ENCODE assay signal across 9 cellular contexts in the genomic region with DNA sequence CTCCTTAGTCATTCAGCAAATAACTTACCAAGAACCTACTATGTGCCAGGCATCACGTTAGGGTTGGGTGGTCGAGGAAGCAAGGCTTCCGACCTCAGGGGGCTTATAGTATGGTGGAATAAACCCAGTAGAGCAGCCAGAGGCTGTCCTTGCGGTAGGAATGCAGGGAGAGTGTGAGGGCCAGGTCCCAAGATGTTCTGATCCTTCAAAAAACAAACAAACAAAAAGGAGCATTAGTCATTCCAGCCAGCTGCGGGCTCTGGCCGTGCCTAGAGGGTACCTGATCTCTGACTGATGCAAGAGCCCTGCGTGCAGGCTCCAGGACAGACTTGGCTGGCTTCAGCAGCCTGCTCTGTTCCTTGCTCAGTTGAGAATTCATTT. TPM values are rescaled to one million over a fixed set of nuclear protein-coding genes. Genes with fewer than 3 reads are reported as not detected.
DNase-seq lines count a peak whose midpoint lies in the region; ATAC-seq and TF ChIP-seq lines count a peak whose summit lies in the region.
"Had no signal": no experiment of that assay in that cellular context is flagged by ENCODE, and none has a peak within 500 bp of the region (broad histone marks: within the 10 kb centered on the region; RNA-seq: fewer than 3 reads in every experiment).

No MANE protein-coding gene starts in this region.

- H3K9me3 Mint-ChIP-seq in CD4-positive, alpha-beta memory T cell, result peaks cover 0 to 3% (median 0%) of the 10 kb centered on the region in 8 donors
- H3K9me3 Mint-ChIP-seq in nephron, result no peaks in the 10 kb centered on the region

- POLR2A ChIA-PET in CD4-positive, alpha-beta memory T cell (lab: Charles Lee; ENCODE audit: partially characterized antibody), result interaction anchor here (0.5 to 1.7 kb wide), 2 partner anchors 18 to 571 kb away, joined by 3 to 8 read pairs; a partner anchor contains a TSS

- ATAC-seq in GM19452 (IDR thresholded peaks at IDR 0.05; ENCODE audit: unreplicated experiment), result no peak
- no peak for ATAC-seq in HG03521 (IDR thresholded peaks at IDR 0.05; ENCODE audit: unreplicated experiment)
- no peak for ATAC-seq in HG02623 (IDR thresholded peaks at IDR 0.05; ENCODE audit: unreplicated experiment)

- peaks cover 24 to 62% of the 10 kb centered on the region in 2 donors for H3K36me3 Mint-ChIP-seq in CD4-positive, alpha-beta memory T cell
- H3K36me3 Mint-ChIP-seq in nephron (ENCODE audit: low read depth), result peaks cover 36% of the 10 kb centered on the region

- peak overlapping the region; percentile 25 for H3K4me2 ChIP-seq in mammary epithelial cell (ENCODE audit: insufficient read depth, low read depth, low read length)

- BruUV-seq in mammary epithelial cell (replicated peaks; lab: Mats Ljungman, UMichigan), result no TSS peak

- no peaks in the 10 kb centered on the region for H4K20me1 ChIP-seq in mammary epithelial cell (ENCODE audit: insufficient read depth, low read length)

- peaks cover 9% of the 10 kb centered on the region for H3K4me1 ChIP-seq in CD4-positive, alpha-beta memory T cell (ENCODE audit: insufficient read depth, low read length)
- peaks cover 37% of the 10 kb centered on the region for H3K4me1 ChIP-seq in mammary epithelial cell (ENCODE audit: insufficient read depth, low read length)

- H3K9me3 ChIP-seq in CD4-positive, alpha-beta memory T cell (ENCODE audit: control insufficient read depth in 1 of 2, low read length in 2 of 2), result no peaks in the 10 kb centered on the region
- H3K9me3 ChIP-seq in MG63 (no peaks in the 10 kb centered on the region), mammary epithelial cell (replicated peaks; ENCODE audit: insufficient read depth, low read length) (no peaks in the 10 kb centered on the region)
- H3K9me3 ChIP-seq: HAP-1 had no signal

- CTCF ChIA-PET in CD4-positive, alpha-beta memory T cell (lab: Charles Lee; ENCODE audit: partially characterized antibody), result interaction anchor here (1.4 kb wide), 1 partner anchor 9 kb away, joined by 3 read pairs; no protein-coding TSS in a partner anchor
- CTCF ChIA-PET in mammary epithelial cell (lab: Charles Lee; ENCODE audit: low non-redundant PET), result interaction anchor here (0.6 to 0.8 kb wide), 2 partner anchors 8 to 86 kb away, joined by 4 read pairs; no protein-coding TSS in a partner anchor

- no peak overlapping the region for H3K4me3 ChIP-seq in CD4-positive, alpha-beta memory T cell (ENCODE audit: low read length in 2 of 2)
- no peak overlapping the region for H3K4me3 ChIP-seq in MG63
- H3K4me3 ChIP-seq in mammary epithelial cell (replicated peaks in 1 of 3; ENCODE audit: insufficient read depth in 1 of 3, low read depth in 2 of 3, low read length in 3 of 3), result no peak overlapping the region
- H3K4me3 ChIP-seq: HAP-1 had no signal

- peak overlapping the region; percentile 39 for H3K9ac ChIP-seq in mammary epithelial cell (ENCODE audit: insufficient read depth, low read length)

- dilution Hi-C loops in mammary epithelial cell (cut with HindIII; ENCODE audit: low sequenced_read_pairs), result no loop called here

- no peaks in the 10 kb centered on the region for H3K79me2 ChIP-seq in mammary epithelial cell (ENCODE audit: insufficient read depth, low read length)

- H2AFZ ChIP-seq in mammary epithelial cell (ENCODE audit: low read depth, low read length), result peak overlapping the region; percentile 18

- peaks cover 33% of the 10 kb centered on the region for H3K36me3 ChIP-seq in CD4-positive, alpha-beta memory T cell (ENCODE audit: insufficient read depth, low read length)
- H3K36me3 ChIP-seq in MG63 (no peaks in the 10 kb centered on the region), mammary epithelial cell (ENCODE audit: insufficient read depth, low read length) (peaks cover 4% of the 10 kb centered on the region)

- TF ChIP-seq CTCF in mammary epithelial cell (conservative IDR thresholded peaks at IDR 0.05 in 1 of 2, IDR thresholded peaks at IDR 0.05 in 1 of 2; ENCODE audit: extremely low read depth in 1 of 2, insufficient read depth in 1 of 2, low read depth in 1 of 2, low read length in 2 of 2), result peak; percentile 29 to 57
- TF ChIP-seq CTCF in nephron (IDR thresholded peaks at IDR 0.05; ENCODE audit: unreplicated experiment in 3 of 3), result no peak

- intact Hi-C loops in CD4-positive, alpha-beta memory T cell (cut with micrococcal nuclease), result no loop called here
- intact Hi-C loops in mammary epithelial cell (cut with micrococcal nuclease), result loop anchor here (1.0 kb wide), 2 partner anchors 18 to 26 kb away; a partner anchor contains a TSS

- 4% methylated on average over 7 of the region's 7 CpGs for WGBS in mammary epithelial cell (ENCODE audit: low coverage, missing lambda C conversion rate)

- H3K27ac Mint-ChIP-seq in CD4-positive, alpha-beta memory T cell, result peak overlapping the region; percentile 57 to 83 (median 69)
- H3K27ac Mint-ChIP-seq in nephron, result peak overlapping the region in 2 of 3 experiments; percentile 3 to 56

- no peaks in the 10 kb centered on the region for H3K27me3 Mint-ChIP-seq in CD4-positive, alpha-beta memory T cell
- H3K27me3 Mint-ChIP-seq in nephron (ENCODE audit: low read depth), result no peaks in the 10 kb centered on the region

- DNase-seq in CD4-positive, alpha-beta memory T cell, result no peak
- DNase-seq in MG63 (peak; percentile 91), mammary epithelial cell (peak; percentile 90), pons (ENCODE audit: low spot score) (no peak)

- H3K4me3 Mint-ChIP-seq in CD4-positive, alpha-beta memory T cell, result no peak overlapping the region
- H3K4me3 Mint-ChIP-seq in nephron, result no peak overlapping the region

- peaks cover 5 to 28% (median 10%) of the 10 kb centered on the region in 4 donors for H3K4me1 Mint-ChIP-seq in CD4-positive, alpha-beta memory T cell
- no peaks in the 10 kb centered on the region for H3K4me1 Mint-ChIP-seq in nephron

- H3K27ac ChIP-seq in CD4-positive, alpha-beta memory T cell (ENCODE audit: low read depth, low read length), result no peak overlapping the region
- H3K27ac ChIP-seq in mammary epithelial cell (ENCODE audit: insufficient read depth, low read depth, low read length), result peak overlapping the region; percentile 68

- no peaks in the 10 kb centered on the region for H3K27me3 ChIP-seq in CD4-positive, alpha-beta memory T cell (ENCODE audit: insufficient read depth, low read length)
- H3K27me3 ChIP-seq in MG63 (no peaks in the 10 kb centered on the region), mammary epithelial cell (ENCODE audit: insufficient read depth, low read length) (no peaks in the 10 kb centered on the region)

- in situ Hi-C loops in mammary epithelial cell (cut with MboI; ENCODE audit: low sequenced_read_pairs in 2 of 2), result no loop called here

RNA-seq across cellular contexts. Expression of a gene that starts 18.2 kb away (rescaled TPM):
- total RNA-seq in CD4-positive, alpha-beta memory T cell, result 10 to 100 TPM in 1 of 2 experiments, 1 to 10 TPM in 1; 9.0 to 10.5 TPM
- polyA plus RNA-seq in CD4-positive, alpha-beta memory T cell, result 10 to 100 TPM; 13.1 to 19.9 TPM
- total RNA-seq in MG63 (2014; rRNA removed; shearing (Covaris generic); ENCODE audit: low replicate concordance), result 10.3 and 26.3 TPM in 2 replicates
- total RNA-seq in mammary epithelial cell, result 10 to 100 TPM; 15.1 to 16.3 TPM
- 25.1 TPM for polyA plus RNA-seq in mammary epithelial cell
- polyA minus RNA-seq in mammary epithelial cell, result 24.8 TPM

RNA-seq across cellular contexts. Expression of a gene that starts 18.3 kb away (rescaled TPM):
- 100 to 1,000 TPM; 109 to 116 TPM for total RNA-seq in CD4-positive, alpha-beta memory T cell
- 1 to 10 TPM; 1.1 to 9.2 TPM for polyA plus RNA-seq in CD4-positive, alpha-beta memory T cell
- 7.6 and 15.3 TPM in 2 replicates for total RNA-seq in MG63 (2014; rRNA removed; shearing (Covaris generic); ENCODE audit: low replicate concordance)
- total RNA-seq in mammary epithelial cell, result 10 to 100 TPM; 33.6 to 44.7 TPM
- polyA plus RNA-seq in mammary epithelial cell, result 10.2 TPM
- polyA minus RNA-seq in mammary epithelial cell, result 43.8 TPM

Comparison
In these comparisons a context has a peak if more than half of its experiments do, and no peak if none do; other contexts are left out.
1. DNase-seq: peak in MG63 (single experiment) and mammary epithelial cell (single experiment); none in CD4-positive, alpha-beta memory T cell (0 of 5) and pons (single experiment).
2. CTCF ChIP-seq: peak in mammary epithelial cell (2 of 2); none in nephron (0 of 3).